ENCODE assay signal across 36 cellular contexts in genomic region chr5:3888290-3888689, GRCh38.
"Had no signal": no experiment of that assay in that cellular context is flagged by ENCODE, and none has a peak within 500 bp of the region (broad histone marks: within the 10 kb centered on the region; RNA-seq: fewer than 3 reads in every experiment).

No MANE protein-coding gene starts in this region.

- H3K4me3 Mint-ChIP-seq: activated B cell treated with CpG ODN at 0.5 μM for 24 hours; activated CD8-positive, alpha-beta T cell treated with anti-CD3 and anti-CD28 coated beads for 36 hours; activated naive CD4-positive, alpha-beta T cell treated with anti-CD3 and anti-CD28 coated beads for 36 hours; activated naive CD4-positive, alpha-beta T cell treated with anti-CD3 and anti-CD28 coated beads, Interleukin-2, amount 50 U/mL, for 24 hours; activated naive CD8-positive, alpha-beta T cell treated with anti-CD3 and anti-CD28 coated beads for 36 hours; activated naive CD8-positive, alpha-beta T cell treated with anti-CD3 and anti-CD28 coated beads, Interleukin-2, amount 50 U/mL, for 24 hours; activated T-cell treated with anti-CD3 and anti-CD28 coated beads, Interleukin-2, amount 50 U/mL, for 4 hours; activated T-helper 17 cell treated with anti-CD3 and anti-CD28 coated beads, Interleukin-2, amount 50 U/mL, for 72 hours; brain; T-helper 17 cell; T-helper 2 cell treated with Interferon-gamma antibody and Interleukin-4, amounts not matched to agents 5 μg/mL and 100 μg/mL, for 36 hours had no signal

- H3K36me3 Mint-ChIP-seq: activated naive CD4-positive, alpha-beta T cell treated with anti-CD3 and anti-CD28 coated beads, Interleukin-2, amount 50 U/mL, for 24 hours; activated naive CD8-positive, alpha-beta T cell treated with anti-CD3 and anti-CD28 coated beads for 36 hours; brain had no signal

- H3K27ac ChIP-seq: adrenal gland, breast epithelium, cardiac muscle cell, colonic mucosa, epithelial cell of prostate, esophagus squamous epithelium, gastroesophageal sphincter, heart right ventricle, WERI-Rb-1 had no signal

- H3K9me3 Mint-ChIP-seq: activated naive CD4-positive, alpha-beta T cell treated with anti-CD3 and anti-CD28 coated beads, Interleukin-2, amount 50 U/mL, for 24 hours; activated naive CD8-positive, alpha-beta T cell treated with anti-CD3 and anti-CD28 coated beads for 36 hours; T-helper 2 cell treated with Interferon-gamma antibody and Interleukin-4, amounts not matched to agents 5 μg/mL and 100 μg/mL, for 36 hours had no signal

- H3K4me1 Mint-ChIP-seq: activated T-helper 17 cell treated with anti-CD3 and anti-CD28 coated beads, Interleukin-2, amount 50 U/mL, for 72 hours; T-helper 17 cell had no signal

- H3K27me3 ChIP-seq: adrenal gland, breast epithelium, cardiac muscle cell, colonic mucosa, esophagus squamous epithelium, heart right ventricle had no signal

- H3K27me3 Mint-ChIP-seq: activated B cell treated with CpG ODN at 0.5 μM for 24 hours; activated naive CD4-positive, alpha-beta T cell treated with anti-CD3 and anti-CD28 coated beads, Interleukin-2, amount 50 U/mL, for 24 hours; activated T-helper 17 cell treated with anti-CD3 and anti-CD28 coated beads, Interleukin-2, amount 50 U/mL, for 72 hours; T-helper 17 cell had no signal

- H3K4me1 ChIP-seq: adrenal gland, breast epithelium, colonic mucosa, esophagus squamous epithelium, gastroesophageal sphincter, heart right ventricle had no signal

- H3K4me3 ChIP-seq: adrenal gland, breast epithelium, cardiac muscle cell, colonic mucosa, esophagus squamous epithelium, gastroesophageal sphincter, heart right ventricle had no signal

- ATAC-seq: activated CD4-positive, CD25-positive, alpha-beta regulatory T cell treated with anti-CD3 and anti-CD28 coated beads, Interleukin-2, amount 50 U/mL, for 24 hours; activated CD8-positive, alpha-beta T cell treated with anti-CD3 and anti-CD28 coated beads for 36 hours; activated naive CD8-positive, alpha-beta T cell treated with anti-CD3 and anti-CD28 coated beads, Interleukin-2, amount 50 U/mL, for 24 hours; activated T-cell treated with anti-CD3 and anti-CD28 coated beads, Interleukin-2, amount 50 U/mL, for 4 hours; activated T-helper 17 cell treated with anti-CD3 and anti-CD28 coated beads, Interleukin-2, amount 50 U/mL, for 72 hours; gastroesophageal sphincter; heart right ventricle; T-helper 17 cell had no signal

- H3K36me3 ChIP-seq: adrenal gland, breast epithelium, cardiac muscle cell, colonic mucosa, esophagus squamous epithelium, gastroesophageal sphincter, heart right ventricle, WERI-Rb-1 had no signal

- H3K27ac Mint-ChIP-seq: activated B cell treated with CpG ODN at 0.5 μM for 24 hours; activated CD8-positive, alpha-beta T cell treated with anti-CD3 and anti-CD28 coated beads for 36 hours; activated naive CD4-positive, alpha-beta T cell treated with anti-CD3 and anti-CD28 coated beads for 36 hours; activated naive CD4-positive, alpha-beta T cell treated with anti-CD3 and anti-CD28 coated beads, Interleukin-2, amount 50 U/mL, for 24 hours; activated naive CD8-positive, alpha-beta T cell treated with anti-CD3 and anti-CD28 coated beads for 36 hours; activated naive CD8-positive, alpha-beta T cell treated with anti-CD3 and anti-CD28 coated beads, Interleukin-2, amount 50 U/mL, for 24 hours; activated T-helper 17 cell treated with anti-CD3 and anti-CD28 coated beads, Interleukin-2, amount 50 U/mL, for 72 hours; brain; T-helper 17 cell; T-helper 2 cell treated with Interferon-gamma antibody and Interleukin-4, amounts not matched to agents 5 μg/mL and 100 μg/mL, for 36 hours had no signal

- FAIRE-seq: endometrium, endothelial cell of umbilical vein had no signal

- DNase-seq: activated B cell treated with CpG ODN at 0.5 μM for 24 hours; activated CD4-positive, alpha-beta T cell treated with anti-CD3 and anti-CD28 coated beads for 48 hours; activated CD4-positive, alpha-beta T cell treated with anti-CD3 and anti-CD28 coated beads, Interleukin-2, amount 50 U/mL, for 1 hour; activated CD4-positive, alpha-beta T cell treated with anti-CD3 and anti-CD28 coated beads, Interleukin-2, amount 50 U/mL, for 48 hours; activated CD8-positive, alpha-beta memory T cell treated with anti-CD3 and anti-CD28 coated beads for 24 hours; activated CD8-positive, alpha-beta T cell treated with anti-CD3 and anti-CD28 coated beads for 36 hours; activated effector memory CD4-positive, alpha-beta T cell treated with Interleukin-2 at 50 U/mL for 16 hours; activated gamma-delta T cell treated with Interleukin-2 at 50 U/mL for 16 hours; activated naive CD4-positive, alpha-beta T cell treated with anti-CD3 and anti-CD28 coated beads for 36 hours; activated naive CD8-positive, alpha-beta T cell treated with anti-CD3 and anti-CD28 coated beads for 36 hours; activated naive CD8-positive, alpha-beta T cell treated with anti-CD3 and anti-CD28 coated beads, Interleukin-2, amount 50 U/mL, for 24 hours; activated T-cell treated with anti-CD3 and anti-CD28 coated beads, Interleukin-2, amount 50 U/mL, for 4 hours; adrenal gland; amygdala; aorta; central memory CD4-positive, alpha-beta T cell; cerebellar nuclear complex; colonic mucosa; effector CD8-positive, alpha-beta T cell; esophagus squamous epithelium; foreskin melanocyte; heart right ventricle; T-helper 17 cell; T1000; WERI-Rb-1 had no signal

- H3K9me3 ChIP-seq: adrenal gland, breast epithelium, colonic mucosa, esophagus squamous epithelium, gastroesophageal sphincter had no signal
